25 cellular contexts compared by ENCODE assay signal in the genomic region with DNA sequence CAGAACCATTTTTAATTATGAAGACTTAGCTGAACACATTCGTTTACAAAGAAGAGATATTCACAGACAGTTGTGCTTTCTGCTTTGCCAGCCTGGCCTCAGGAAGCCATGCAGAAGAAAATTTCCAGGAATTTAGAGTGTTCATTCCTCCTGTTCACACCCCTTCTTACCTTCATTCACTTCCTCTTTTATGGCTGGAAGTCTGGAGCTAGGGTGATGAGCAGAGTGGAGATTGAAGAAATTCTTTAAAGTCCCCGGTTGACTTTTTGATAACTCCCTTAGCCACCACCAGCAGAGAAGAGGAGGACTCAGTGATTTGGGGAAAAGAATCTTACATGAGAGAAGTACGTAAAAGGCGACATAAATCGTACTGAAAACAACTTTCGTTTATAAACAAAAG.
"Had no signal": no experiment of that assay in that cellular context is flagged by ENCODE, and none has a peak within 500 bp of the region (broad histone marks: within the 10 kb centered on the region; RNA-seq: fewer than 3 reads in every experiment).

No MANE protein-coding gene starts in this region.

- ATAC-seq: effector memory CD8-positive, alpha-beta T cell; esophagus mucosa; left lung had no signal

- H3K9me3 ChIP-seq: colonic mucosa, esophagus squamous epithelium, gastrocnemius medialis, heart right ventricle, left lung, lower lobe of right lung had no signal

- H3K27me3 ChIP-seq: colonic mucosa, esophagus squamous epithelium, left lung had no signal

- DNase-seq: colonic mucosa; cortex of kidney; effector CD8-positive, alpha-beta T cell; effector memory CD8-positive, alpha-beta T cell; endodermal cell; erythroblast; esophagus squamous epithelium; foreskin fibroblast; foreskin melanocyte; gastrocnemius medialis; glutamatergic neuron; head of caudate nucleus; heart right ventricle; hippocampal formation; left cardiac atrium; left lung; left ventricle myocardium superior; lower lobe of right lung; mesenchymal stem cell; midbrain; naive B cell had no signal

- H3K4me1 ChIP-seq: colonic mucosa, gastrocnemius medialis, heart right ventricle, left lung, lower lobe of right lung had no signal

- H3K36me3 ChIP-seq: colonic mucosa, esophagus squamous epithelium, gastrocnemius medialis, heart right ventricle, left lung, lower lobe of right lung had no signal

- H3K27ac ChIP-seq: colonic mucosa, epithelial cell of prostate, gastrocnemius medialis, heart right ventricle, left lung, lower lobe of right lung had no signal

- H3K4me3 ChIP-seq: colonic mucosa, esophagus squamous epithelium, gastrocnemius medialis, heart right ventricle, left lung, lower lobe of right lung had no signal

- FAIRE-seq: islet of Langerhans, keratinocyte had no signal
